Comparison of ENCODE assay signal across 1 cellular context in the genomic region with DNA sequence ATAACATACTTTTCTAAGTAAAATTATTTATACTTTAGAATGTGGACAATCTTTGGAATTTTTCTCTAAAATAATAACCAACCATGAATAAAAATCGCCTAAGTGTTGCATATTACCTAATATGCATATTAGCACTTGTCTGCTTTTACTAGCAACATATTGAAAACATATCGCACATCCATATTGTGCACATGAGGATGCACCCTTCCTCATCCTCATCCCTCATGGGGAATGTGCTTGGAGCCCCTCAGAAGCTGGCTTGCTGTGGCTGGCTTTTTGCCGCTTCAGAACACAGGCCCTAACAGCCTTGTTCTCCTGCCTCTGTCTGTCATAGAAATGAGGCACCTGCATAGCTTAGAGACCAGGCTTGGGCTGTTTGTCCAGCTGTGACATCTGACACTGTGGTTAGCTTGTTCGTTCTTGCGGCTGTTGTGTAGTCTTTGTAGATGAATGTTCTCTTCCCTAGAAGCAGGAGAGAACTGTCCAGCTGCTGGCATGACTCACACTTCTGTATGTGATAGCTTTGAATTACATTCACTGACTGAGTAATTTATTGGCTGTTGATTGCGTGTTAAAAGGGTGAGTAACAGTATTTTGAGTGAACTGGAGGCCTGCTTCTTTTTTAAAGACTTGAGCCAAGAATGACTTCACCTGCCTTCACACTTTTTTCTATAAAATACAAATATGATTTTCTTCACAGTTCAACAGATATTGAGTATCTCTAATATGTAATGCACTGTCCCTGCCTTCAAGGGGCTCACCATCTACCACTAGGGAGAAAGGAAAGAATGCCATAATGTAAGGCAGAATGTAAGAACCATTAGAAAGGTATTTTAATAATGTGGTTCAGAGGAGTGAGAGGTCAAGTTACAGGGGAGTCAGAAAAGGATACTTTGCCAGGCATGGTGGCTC.
A peak's percentile ranks its signal among the peaks of the same experiment; 100 is the strongest.
TF ChIP-seq lines count a peak whose summit lies in the region.

No MANE protein-coding gene starts in this region.

TF ChIP-seq in K562, 482 proteins besides CTCF, POLR2A, EP300 and RAD21 (continued from another document and continues in another):
- TF ChIP-seq, protein P1, sequence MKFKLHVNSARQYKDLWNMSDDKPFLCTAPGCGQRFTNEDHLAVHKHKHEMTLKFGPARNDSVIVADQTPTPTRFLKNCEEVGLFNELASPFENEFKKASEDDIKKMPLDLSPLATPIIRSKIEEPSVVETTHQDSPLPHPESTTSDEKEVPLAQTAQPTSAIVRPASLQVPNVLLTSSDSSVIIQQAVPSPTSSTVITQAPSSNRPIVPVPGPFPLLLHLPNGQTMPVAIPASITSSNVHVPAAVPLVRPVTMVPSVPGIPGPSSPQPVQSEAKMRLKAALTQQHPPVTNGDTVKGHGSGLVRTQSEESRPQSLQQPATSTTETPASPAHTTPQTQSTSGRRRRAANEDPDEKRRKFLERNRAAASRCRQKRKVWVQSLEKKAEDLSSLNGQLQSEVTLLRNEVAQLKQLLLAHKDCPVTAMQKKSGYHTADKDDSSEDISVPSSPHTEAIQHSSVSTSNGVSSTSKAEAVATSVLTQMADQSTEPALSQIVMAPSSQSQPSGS (CRISPR knock-in tag; IDR thresholded peaks at IDR 0.05) = no peak
- TF ChIP-seq FOXA3 (CRISPR knock-in tag; conservative IDR thresholded peaks at IDR 0.05 in 1 of 2, IDR thresholded peaks at IDR 0.05 in 1 of 2) = peak; percentile 99 to 100
- TF ChIP-seq, protein P2, sequence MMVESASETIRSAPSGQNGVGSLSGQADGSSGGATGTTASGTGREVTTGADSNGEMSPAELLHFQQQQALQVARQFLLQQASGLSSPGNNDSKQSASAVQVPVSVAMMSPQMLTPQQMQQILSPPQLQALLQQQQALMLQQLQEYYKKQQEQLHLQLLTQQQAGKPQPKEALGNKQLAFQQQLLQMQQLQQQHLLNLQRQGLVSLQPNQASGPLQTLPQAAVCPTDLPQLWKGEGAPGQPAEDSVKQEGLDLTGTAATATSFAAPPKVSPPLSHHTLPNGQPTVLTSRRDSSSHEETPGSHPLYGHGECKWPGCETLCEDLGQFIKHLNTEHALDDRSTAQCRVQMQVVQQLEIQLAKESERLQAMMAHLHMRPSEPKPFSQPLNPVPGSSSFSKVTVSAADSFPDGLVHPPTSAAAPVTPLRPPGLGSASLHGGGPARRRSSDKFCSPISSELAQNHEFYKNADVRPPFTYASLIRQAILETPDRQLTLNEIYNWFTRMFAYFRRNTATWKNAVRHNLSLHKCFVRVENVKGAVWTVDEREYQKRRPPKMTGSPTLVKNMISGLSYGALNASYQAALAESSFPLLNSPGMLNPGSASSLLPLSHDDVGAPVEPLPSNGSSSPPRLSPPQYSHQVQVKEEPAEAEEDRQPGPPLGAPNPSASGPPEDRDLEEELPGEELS (CRISPR knock-in tag; IDR thresholded peaks at IDR 0.05; ENCODE audit: borderline replicate concordance) = no peak; the same call in 1 of the 2 replicates
- peak; percentile 84 for TF ChIP-seq LEF1 (IDR thresholded peaks at IDR 0.05)
- TF ChIP-seq, protein P3, sequence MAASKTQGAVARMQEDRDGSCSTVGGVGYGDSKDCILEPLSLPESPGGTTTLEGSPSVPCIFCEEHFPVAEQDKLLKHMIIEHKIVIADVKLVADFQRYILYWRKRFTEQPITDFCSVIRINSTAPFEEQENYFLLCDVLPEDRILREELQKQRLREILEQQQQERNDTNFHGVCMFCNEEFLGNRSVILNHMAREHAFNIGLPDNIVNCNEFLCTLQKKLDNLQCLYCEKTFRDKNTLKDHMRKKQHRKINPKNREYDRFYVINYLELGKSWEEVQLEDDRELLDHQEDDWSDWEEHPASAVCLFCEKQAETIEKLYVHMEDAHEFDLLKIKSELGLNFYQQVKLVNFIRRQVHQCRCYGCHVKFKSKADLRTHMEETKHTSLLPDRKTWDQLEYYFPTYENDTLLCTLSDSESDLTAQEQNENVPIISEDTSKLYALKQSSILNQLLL (CRISPR knock-in tag; IDR thresholded peaks at IDR 0.05; ENCODE audit: borderline replicate concordance) = no peak
- TF ChIP-seq FOXA1 (IDR thresholded peaks at IDR 0.05; ENCODE audit: borderline replicate concordance) = peak; percentile 73
- peak; percentile 64; the same call in 1 of the 2 replicates for TF ChIP-seq ZNF24 (IDR thresholded peaks at IDR 0.05)
- TF ChIP-seq ZNF316 (IDR thresholded peaks at IDR 0.05) = peak; percentile 49; the same call in 1 of the 2 replicates
- TF ChIP-seq GTF2F1 (IDR thresholded peaks at IDR 0.05; ENCODE audit: low read depth, low read length) = no peak
- TF ChIP-seq, protein P4, sequence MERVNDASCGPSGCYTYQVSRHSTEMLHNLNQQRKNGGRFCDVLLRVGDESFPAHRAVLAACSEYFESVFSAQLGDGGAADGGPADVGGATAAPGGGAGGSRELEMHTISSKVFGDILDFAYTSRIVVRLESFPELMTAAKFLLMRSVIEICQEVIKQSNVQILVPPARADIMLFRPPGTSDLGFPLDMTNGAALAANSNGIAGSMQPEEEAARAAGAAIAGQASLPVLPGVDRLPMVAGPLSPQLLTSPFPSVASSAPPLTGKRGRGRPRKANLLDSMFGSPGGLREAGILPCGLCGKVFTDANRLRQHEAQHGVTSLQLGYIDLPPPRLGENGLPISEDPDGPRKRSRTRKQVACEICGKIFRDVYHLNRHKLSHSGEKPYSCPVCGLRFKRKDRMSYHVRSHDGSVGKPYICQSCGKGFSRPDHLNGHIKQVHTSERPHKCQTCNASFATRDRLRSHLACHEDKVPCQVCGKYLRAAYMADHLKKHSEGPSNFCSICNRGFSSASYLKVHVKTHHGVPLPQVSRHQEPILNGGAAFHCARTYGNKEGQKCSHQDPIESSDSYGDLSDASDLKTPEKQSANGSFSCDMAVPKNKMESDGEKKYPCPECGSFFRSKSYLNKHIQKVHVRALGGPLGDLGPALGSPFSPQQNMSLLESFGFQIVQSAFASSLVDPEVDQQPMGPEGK (CRISPR knock-in tag; IDR thresholded peaks at IDR 0.05; ENCODE audit: borderline replicate concordance) = no peak
- TF ChIP-seq, protein P5, sequence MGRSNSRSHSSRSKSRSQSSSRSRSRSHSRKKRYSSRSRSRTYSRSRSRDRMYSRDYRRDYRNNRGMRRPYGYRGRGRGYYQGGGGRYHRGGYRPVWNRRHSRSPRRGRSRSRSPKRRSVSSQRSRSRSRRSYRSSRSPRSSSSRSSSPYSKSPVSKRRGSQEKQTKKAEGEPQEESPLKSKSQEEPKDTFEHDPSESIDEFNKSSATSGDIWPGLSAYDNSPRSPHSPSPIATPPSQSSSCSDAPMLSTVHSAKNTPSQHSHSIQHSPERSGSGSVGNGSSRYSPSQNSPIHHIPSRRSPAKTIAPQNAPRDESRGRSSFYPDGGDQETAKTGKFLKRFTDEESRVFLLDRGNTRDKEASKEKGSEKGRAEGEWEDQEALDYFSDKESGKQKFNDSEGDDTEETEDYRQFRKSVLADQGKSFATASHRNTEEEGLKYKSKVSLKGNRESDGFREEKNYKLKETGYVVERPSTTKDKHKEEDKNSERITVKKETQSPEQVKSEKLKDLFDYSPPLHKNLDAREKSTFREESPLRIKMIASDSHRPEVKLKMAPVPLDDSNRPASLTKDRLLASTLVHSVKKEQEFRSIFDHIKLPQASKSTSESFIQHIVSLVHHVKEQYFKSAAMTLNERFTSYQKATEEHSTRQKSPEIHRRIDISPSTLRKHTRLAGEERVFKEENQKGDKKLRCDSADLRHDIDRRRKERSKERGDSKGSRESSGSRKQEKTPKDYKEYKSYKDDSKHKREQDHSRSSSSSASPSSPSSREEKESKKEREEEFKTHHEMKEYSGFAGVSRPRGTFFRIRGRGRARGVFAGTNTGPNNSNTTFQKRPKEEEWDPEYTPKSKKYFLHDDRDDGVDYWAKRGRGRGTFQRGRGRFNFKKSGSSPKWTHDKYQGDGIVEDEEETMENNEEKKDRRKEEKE (IDR thresholded peaks at IDR 0.05; ENCODE audit: borderline replicate concordance in 1 of 2, control insufficient read depth in 1 of 2, low read depth in 2 of 2, low read length in 1 of 2) = no peak; a peak in 1 of 4 replicates
- no peak for TF ChIP-seq RBM15 (IDR thresholded peaks at IDR 0.05; ENCODE audit: insufficient read depth, low read length)
- peak; percentile 68; the same call in 1 of the 2 replicates for TF ChIP-seq GABPB1 (CRISPR knock-in tag; IDR thresholded peaks at IDR 0.05)
- peak in 1 of 2 experiments; percentile 74; a peak in 1 of 4 replicates for TF ChIP-seq RCOR1 (IDR thresholded peaks at IDR 0.05; ENCODE audit: borderline replicate concordance in 1 of 2, low read depth in 2 of 2, low read length in 2 of 2)
- TF ChIP-seq, protein P6, sequence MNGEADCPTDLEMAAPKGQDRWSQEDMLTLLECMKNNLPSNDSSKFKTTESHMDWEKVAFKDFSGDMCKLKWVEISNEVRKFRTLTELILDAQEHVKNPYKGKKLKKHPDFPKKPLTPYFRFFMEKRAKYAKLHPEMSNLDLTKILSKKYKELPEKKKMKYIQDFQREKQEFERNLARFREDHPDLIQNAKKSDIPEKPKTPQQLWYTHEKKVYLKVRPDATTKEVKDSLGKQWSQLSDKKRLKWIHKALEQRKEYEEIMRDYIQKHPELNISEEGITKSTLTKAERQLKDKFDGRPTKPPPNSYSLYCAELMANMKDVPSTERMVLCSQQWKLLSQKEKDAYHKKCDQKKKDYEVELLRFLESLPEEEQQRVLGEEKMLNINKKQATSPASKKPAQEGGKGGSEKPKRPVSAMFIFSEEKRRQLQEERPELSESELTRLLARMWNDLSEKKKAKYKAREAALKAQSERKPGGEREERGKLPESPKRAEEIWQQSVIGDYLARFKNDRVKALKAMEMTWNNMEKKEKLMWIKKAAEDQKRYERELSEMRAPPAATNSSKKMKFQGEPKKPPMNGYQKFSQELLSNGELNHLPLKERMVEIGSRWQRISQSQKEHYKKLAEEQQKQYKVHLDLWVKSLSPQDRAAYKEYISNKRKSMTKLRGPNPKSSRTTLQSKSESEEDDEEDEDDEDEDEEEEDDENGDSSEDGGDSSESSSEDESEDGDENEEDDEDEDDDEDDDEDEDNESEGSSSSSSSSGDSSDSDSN (IDR thresholded peaks at IDR 0.05; ENCODE audit: borderline replicate concordance in 1 of 2, low read depth in 2 of 2, low read length in 2 of 2) = no peak
- TF ChIP-seq, protein P7, sequence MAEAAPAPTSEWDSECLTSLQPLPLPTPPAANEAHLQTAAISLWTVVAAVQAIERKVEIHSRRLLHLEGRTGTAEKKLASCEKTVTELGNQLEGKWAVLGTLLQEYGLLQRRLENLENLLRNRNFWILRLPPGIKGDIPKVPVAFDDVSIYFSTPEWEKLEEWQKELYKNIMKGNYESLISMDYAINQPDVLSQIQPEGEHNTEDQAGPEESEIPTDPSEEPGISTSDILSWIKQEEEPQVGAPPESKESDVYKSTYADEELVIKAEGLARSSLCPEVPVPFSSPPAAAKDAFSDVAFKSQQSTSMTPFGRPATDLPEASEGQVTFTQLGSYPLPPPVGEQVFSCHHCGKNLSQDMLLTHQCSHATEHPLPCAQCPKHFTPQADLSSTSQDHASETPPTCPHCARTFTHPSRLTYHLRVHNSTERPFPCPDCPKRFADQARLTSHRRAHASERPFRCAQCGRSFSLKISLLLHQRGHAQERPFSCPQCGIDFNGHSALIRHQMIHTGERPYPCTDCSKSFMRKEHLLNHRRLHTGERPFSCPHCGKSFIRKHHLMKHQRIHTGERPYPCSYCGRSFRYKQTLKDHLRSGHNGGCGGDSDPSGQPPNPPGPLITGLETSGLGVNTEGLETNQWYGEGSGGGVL (CRISPR knock-in tag; IDR thresholded peaks at IDR 0.05) = no peak
- TF ChIP-seq TBL1XR1 (IDR thresholded peaks at IDR 0.05; ENCODE audit: low read length in 2 of 2) = peak in 1 of 2 experiments; percentile 73; a peak in 2 of 4 replicates
- TF ChIP-seq CBX5 (IDR thresholded peaks at IDR 0.05; ENCODE audit: borderline replicate concordance, low read depth) = no peak
- no peak for TF ChIP-seq ZNF184 (CRISPR knock-in tag; IDR thresholded peaks at IDR 0.05)
- TF ChIP-seq ZNF696 (CRISPR knock-in tag; conservative IDR thresholded peaks at IDR 0.05) = no peak
- TF ChIP-seq, protein P8, sequence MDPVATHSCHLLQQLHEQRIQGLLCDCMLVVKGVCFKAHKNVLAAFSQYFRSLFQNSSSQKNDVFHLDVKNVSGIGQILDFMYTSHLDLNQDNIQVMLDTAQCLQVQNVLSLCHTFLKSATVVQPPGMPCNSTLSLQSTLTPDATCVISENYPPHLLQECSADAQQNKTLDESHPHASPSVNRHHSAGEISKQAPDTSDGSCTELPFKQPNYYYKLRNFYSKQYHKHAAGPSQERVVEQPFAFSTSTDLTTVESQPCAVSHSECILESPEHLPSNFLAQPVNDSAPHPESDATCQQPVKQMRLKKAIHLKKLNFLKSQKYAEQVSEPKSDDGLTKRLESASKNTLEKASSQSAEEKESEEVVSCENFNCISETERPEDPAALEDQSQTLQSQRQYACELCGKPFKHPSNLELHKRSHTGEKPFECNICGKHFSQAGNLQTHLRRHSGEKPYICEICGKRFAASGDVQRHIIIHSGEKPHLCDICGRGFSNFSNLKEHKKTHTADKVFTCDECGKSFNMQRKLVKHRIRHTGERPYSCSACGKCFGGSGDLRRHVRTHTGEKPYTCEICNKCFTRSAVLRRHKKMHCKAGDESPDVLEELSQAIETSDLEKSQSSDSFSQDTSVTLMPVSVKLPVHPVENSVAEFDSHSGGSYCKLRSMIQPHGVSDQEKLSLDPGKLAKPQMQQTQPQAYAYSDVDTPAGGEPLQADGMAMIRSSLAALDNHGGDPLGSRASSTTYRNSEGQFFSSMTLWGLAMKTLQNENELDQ (CRISPR knock-in tag; IDR thresholded peaks at IDR 0.05; ENCODE audit: borderline replicate concordance) = no peak
- no peak for TF ChIP-seq ZNF785 (CRISPR knock-in tag; IDR thresholded peaks at IDR 0.05)
- no peak for TF ChIP-seq SRSF3 (IDR thresholded peaks at IDR 0.05; ENCODE audit: insufficient read depth, low read length)
- peak; percentile 64 for TF ChIP-seq FOXM1 (IDR thresholded peaks at IDR 0.05; ENCODE audit: low read depth)
- no peak for TF ChIP-seq FOXM1 (CRISPR knock-in tag; IDR thresholded peaks at IDR 0.05; ENCODE audit: low read depth)
- no peak for TF ChIP-seq ZNF76 (CRISPR knock-in tag; IDR thresholded peaks at IDR 0.05; ENCODE audit: borderline replicate concordance)
- TF ChIP-seq, protein P9, sequence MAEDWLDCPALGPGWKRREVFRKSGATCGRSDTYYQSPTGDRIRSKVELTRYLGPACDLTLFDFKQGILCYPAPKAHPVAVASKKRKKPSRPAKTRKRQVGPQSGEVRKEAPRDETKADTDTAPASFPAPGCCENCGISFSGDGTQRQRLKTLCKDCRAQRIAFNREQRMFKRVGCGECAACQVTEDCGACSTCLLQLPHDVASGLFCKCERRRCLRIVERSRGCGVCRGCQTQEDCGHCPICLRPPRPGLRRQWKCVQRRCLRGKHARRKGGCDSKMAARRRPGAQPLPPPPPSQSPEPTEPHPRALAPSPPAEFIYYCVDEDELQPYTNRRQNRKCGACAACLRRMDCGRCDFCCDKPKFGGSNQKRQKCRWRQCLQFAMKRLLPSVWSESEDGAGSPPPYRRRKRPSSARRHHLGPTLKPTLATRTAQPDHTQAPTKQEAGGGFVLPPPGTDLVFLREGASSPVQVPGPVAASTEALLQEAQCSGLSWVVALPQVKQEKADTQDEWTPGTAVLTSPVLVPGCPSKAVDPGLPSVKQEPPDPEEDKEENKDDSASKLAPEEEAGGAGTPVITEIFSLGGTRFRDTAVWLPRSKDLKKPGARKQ (CRISPR knock-in tag; IDR thresholded peaks at IDR 0.05) = no peak
- no peak for TF ChIP-seq ZBTB17 (CRISPR knock-in tag; IDR thresholded peaks at IDR 0.05)
- peak; percentile 60 for TF ChIP-seq CXXC5 (CRISPR knock-in tag; IDR thresholded peaks at IDR 0.05)
- TF ChIP-seq SOX6 (IDR thresholded peaks at IDR 0.05) = peak; percentile 78; the same call in 1 of the 2 replicates
- TF ChIP-seq ZNF583 (CRISPR knock-in tag; IDR thresholded peaks at IDR 0.05) = peak; percentile 26; the same call in 1 of the 2 replicates
- no peak for TF ChIP-seq SREBF2 (CRISPR knock-in tag; IDR thresholded peaks at IDR 0.05)
- 0 out of 2 replicates have a peak, but pooled peaks have one; percentile 2 for TF ChIP-seq MAFK (IDR thresholded peaks at IDR 0.05; ENCODE audit: low read length)
- TF ChIP-seq ZNF140 (CRISPR knock-in tag; IDR thresholded peaks at IDR 0.05) = no peak
- 0 out of 2 replicates have a peak, but pooled peaks have one; percentile 22 for TF ChIP-seq ZNF23 (CRISPR knock-in tag; IDR thresholded peaks at IDR 0.05)
- TF ChIP-seq GTF2E2 (tag; IDR thresholded peaks at IDR 0.05) = no peak
